ENCODE assay signal across 25 cellular contexts in genomic region chr3:20569310-20569709, GRCh38.
"Had no signal": no experiment of that assay in that cellular context is flagged by ENCODE, and none has a peak within 500 bp of the region (broad histone marks: within the 10 kb centered on the region; RNA-seq: fewer than 3 reads in every experiment).

No MANE protein-coding gene starts in this region.

- H3K4me3 ChIP-seq: esophagus squamous epithelium, gastrocnemius medialis, heart right ventricle, left lung, lower lobe of right lung, mucosa of descending colon had no signal

- H3K27ac ChIP-seq: epithelial cell of prostate, esophagus squamous epithelium, gastrocnemius medialis, heart right ventricle, left lung, lower lobe of right lung had no signal

- H3K9me3 ChIP-seq: esophagus squamous epithelium, heart right ventricle, lower lobe of right lung had no signal

- H3K4me1 ChIP-seq: esophagus squamous epithelium, gastrocnemius medialis, left lung, lower lobe of right lung had no signal

- H3K27me3 ChIP-seq: esophagus squamous epithelium, gastrocnemius medialis, heart right ventricle, left lung had no signal

- H3K36me3 ChIP-seq: esophagus squamous epithelium, gastrocnemius medialis, heart right ventricle, left lung, lower lobe of right lung had no signal

- ATAC-seq: effector memory CD8-positive, alpha-beta T cell; esophagus mucosa; gastrocnemius medialis; heart right ventricle; left cardiac atrium; left lung; left ventricle myocardium superior; lower lobe of right lung; mucosa of descending colon; naive thymus-derived CD4-positive, alpha-beta T cell; natural killer cell had no signal

- DNase-seq: cortex of kidney; effector CD8-positive, alpha-beta T cell; effector memory CD8-positive, alpha-beta T cell; endodermal cell; erythroblast; esophagus squamous epithelium; foreskin fibroblast; foreskin melanocyte; gastrocnemius medialis; glutamatergic neuron; head of caudate nucleus; heart right ventricle; hippocampal formation; left cardiac atrium; left lung; left ventricle myocardium superior; lower lobe of right lung; mesenchymal stem cell; mucosa of descending colon; naive thymus-derived CD4-positive, alpha-beta T cell; natural killer cell had no signal

- FAIRE-seq: islet of Langerhans, keratinocyte had no signal
